Comparison of ENCODE assay signal across 20 cellular contexts in the genomic region with DNA sequence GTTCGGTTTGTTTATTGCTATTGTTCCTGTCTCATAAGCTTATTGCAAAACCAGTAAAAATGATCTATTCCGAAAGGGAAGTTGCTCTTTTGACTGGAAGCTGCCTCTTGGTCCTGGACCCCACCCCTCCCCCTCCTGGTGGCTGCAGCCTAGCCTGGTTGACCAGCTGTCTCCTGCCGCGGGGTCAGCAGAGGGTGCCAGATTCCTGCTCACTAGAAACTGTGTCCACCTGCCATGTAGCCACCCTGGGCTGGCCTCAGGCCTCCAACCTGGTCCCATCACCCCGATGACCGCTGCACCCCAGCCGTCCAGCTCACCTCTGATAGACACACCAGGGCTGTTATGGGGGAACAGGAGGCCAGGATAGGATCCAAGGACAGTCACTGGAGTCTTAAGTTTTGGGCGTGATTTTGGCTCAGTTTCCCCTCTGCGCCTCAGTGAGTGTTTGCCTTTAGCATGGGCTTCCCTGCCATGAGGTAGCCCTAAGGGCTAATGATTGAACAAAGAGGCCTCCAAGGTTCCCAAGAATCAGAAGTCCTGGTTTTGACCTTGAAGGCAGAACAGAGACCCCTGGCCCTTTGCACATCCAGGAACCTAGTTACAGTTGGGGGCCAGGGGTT. TPM values are rescaled to one million over a fixed set of nuclear protein-coding genes. Genes with fewer than 3 reads are reported as not detected.
DNase-seq lines count a peak whose midpoint lies in the region; TF ChIP-seq lines count a peak whose summit lies in the region.
"Had no signal": no experiment of that assay in that cellular context is flagged by ENCODE, and none has a peak within 500 bp of the region (broad histone marks: within the 10 kb centered on the region; RNA-seq: fewer than 3 reads in every experiment).

No MANE protein-coding gene starts in this region.

- H3K4me3 Mint-ChIP-seq in Caco-2 (ENCODE audit: unreplicated experiment) = no peak overlapping the region
- H3K4me3 Mint-ChIP-seq: activated CD8-positive, alpha-beta T cell treated with anti-CD3 and anti-CD28 coated beads, Interleukin-2, amount 10 ng/mL, durations not matched to agents 7 days and 5 days; activated T-cell treated with anti-CD3 and anti-CD28 coated beads, Interleukin-2, amount 50 U/mL, for 4 hours; immature natural killer cell; T-cell; WTC11 had no signal

- H3K36me3 ChIP-seq in Caco-2 (ENCODE audit: control insufficient read depth, insufficient read depth, low read length) (no peaks in the 10 kb centered on the region), SJCRH30 (no peaks in the 10 kb centered on the region)
- H3K36me3 ChIP-seq: breast epithelium, gastroesophageal sphincter had no signal

- no peaks in the 10 kb centered on the region for H3K36me3 Mint-ChIP-seq in Caco-2 (ENCODE audit: insufficient read depth, unreplicated experiment)
- H3K36me3 Mint-ChIP-seq: immature natural killer cell, T-cell, WTC11 had no signal

- no peaks in the 10 kb centered on the region for H3K9me3 ChIP-seq in Caco-2
- no peaks in the 10 kb centered on the region for H3K9me3 ChIP-seq in SJCRH30 (replicated peaks)
- H3K9me3 ChIP-seq: breast epithelium, gastroesophageal sphincter had no signal

- H3K9me3 Mint-ChIP-seq in Caco-2 (ENCODE audit: unreplicated experiment) = no peaks in the 10 kb centered on the region
- H3K9me3 Mint-ChIP-seq: activated T-cell treated with anti-CD3 and anti-CD28 coated beads, Interleukin-2, amount 50 U/mL, for 4 hours; immature natural killer cell; T-cell; WTC11 had no signal

- H3K27me3 ChIP-seq in Caco-2 (replicated peaks; ENCODE audit: control insufficient read depth, insufficient read depth, low read length) (no peaks in the 10 kb centered on the region), SJCRH30 (no peaks in the 10 kb centered on the region)

- 73 to 79% methylated on average over 9 of the region's 9 CpGs for WGBS in lower leg skin, 2 donors

- DNase-seq in Caco-2 (peak; percentile 55 to 63), GM10266 (ENCODE audit: extremely low spot score) (no peak), SJCRH30 (peak; percentile 82 to 85), iPS-NIHi7 (ENCODE audit: extremely low spot score) (peak; percentile 50), lower leg skin (ENCODE audit: low spot score in 2 of 2) (no peak), NCI-H2081 treated with DMSO at 0.1 percent for 48 hours (lab: John Stamatoyannopoulos, UW) (no peak), T-helper 1 cell (no peak)
- no peak for DNase-seq in stimulated activated CD4-positive, alpha-beta T cell treated with anti-CD3 and anti-CD28 coated beads, Interleukin-2, amount 100 ng/mL, for 48 hours
- DNase-seq: activated CD8-positive, alpha-beta T cell treated with anti-CD3 and anti-CD28 coated beads, Interleukin-2, amount 10 ng/mL, durations not matched to agents 7 days and 5 days; activated T-cell treated with anti-CD3 and anti-CD28 coated beads, Interleukin-2, amount 50 U/mL, for 4 hours; dermis blood vessel endothelial cell; immature natural killer cell; Kasumi-1; mammary epithelial cell; NCI-H748 treated with DMSO at 0.1 percent for 48 hours; T-cell had no signal

- H3K4me1 ChIP-seq in Caco-2 (peaks cover 61% of the 10 kb centered on the region), SJCRH30 (peaks cover 58% of the 10 kb centered on the region)
- H3K4me1 ChIP-seq: breast epithelium, gastroesophageal sphincter had no signal

- no peak overlapping the region for H3K27ac Mint-ChIP-seq in Caco-2 (ENCODE audit: unreplicated experiment)
- H3K27ac Mint-ChIP-seq: activated CD8-positive, alpha-beta T cell treated with anti-CD3 and anti-CD28 coated beads, Interleukin-2, amount 10 ng/mL, durations not matched to agents 7 days and 5 days; immature natural killer cell; T-cell; WTC11 had no signal

- no peaks in the 10 kb centered on the region for H3K27me3 Mint-ChIP-seq in Caco-2 (ENCODE audit: insufficient read depth, unreplicated experiment)

- no peak overlapping the region for H3K27ac ChIP-seq in SJCRH30
- H3K27ac ChIP-seq: breast epithelium, gastroesophageal sphincter had no signal

- BruUV-seq in Caco-2 (replicated peaks; lab: Mats Ljungman, UMichigan) = no TSS peak

- peaks cover 53% of the 10 kb centered on the region for H3K4me1 Mint-ChIP-seq in Caco-2 (ENCODE audit: low read depth, unreplicated experiment)
- H3K4me1 Mint-ChIP-seq: immature natural killer cell, T-cell had no signal

- TF ChIP-seq POLR2A in lower leg skin (IDR thresholded peaks at IDR 0.05) = no peak

- TF ChIP-seq CTCF in Caco-2 (IDR thresholded peaks at IDR 0.05; ENCODE audit: insufficient read depth in 1 of 2, low read depth in 1 of 2, low read length in 1 of 2, severe bottlenecking in 1 of 2, unreplicated experiment in 1 of 2) = peak in 1 of 2 experiments; percentile 58
- TF ChIP-seq CTCF in GM10266 (IDR thresholded peaks at IDR 0.05; ENCODE audit: control insufficient read depth, insufficient read depth, low read depth, missing control alignments) = peak; percentile 6
- no peak for TF ChIP-seq CTCF in lower leg skin (IDR thresholded peaks at IDR 0.05)

- CTCF ChIA-PET in Caco-2 (lab: Charles Lee) = interaction anchor here (0.8 to 2.7 kb wide), 6 partner anchors 9 to 317 kb away, joined by 3 to 84 read pairs (median 7); a partner anchor contains a TSS

- intact Hi-C loops in Caco-2 (cut with micrococcal nuclease; ENCODE audit: unreplicated experiment) (loop anchor here (2.0 to 5.0 kb wide), 4 partner anchors 33 to 445 kb away; a partner anchor contains a TSS), lower leg skin (cut with DNase I; ENCODE audit: low total_unique reads) (no loop called here)

- H3K4me3 ChIP-seq in Caco-2 (ENCODE audit: low read depth, low read length) = no peak overlapping the region
- no peak overlapping the region for H3K4me3 ChIP-seq in SJCRH30
- no peak overlapping the region for H3K4me3 ChIP-seq in lower leg skin (ENCODE audit: low read depth, poor library complexity, severe bottlenecking)
- H3K4me3 ChIP-seq: breast epithelium, gastroesophageal sphincter, GM12878 had no signal

- POLR2A ChIA-PET in Caco-2 (lab: Charles Lee) = no interaction called here

RNA-seq across cellular contexts. Expression of a gene that starts 32.9 kb away (rescaled TPM):
- 25.2 and 28.8 TPM in 2 replicates for total RNA-seq in Caco-2 (2022)
- 217 and 257 TPM in 2 replicates for total RNA-seq in SJCRH30 (2014; rRNA removed; shearing (Covaris generic))
- 10 to 100 TPM in 3 of 4 donors, 1 to 10 TPM in 1; 8.3 to 23.3 (median 14.9) TPM for total RNA-seq in lower leg skin

Comparison
In these comparisons a context has a peak if more than half of its experiments do, and no peak if none do; other contexts are left out.
1. DNase-seq: peak in Caco-2 (2 of 2), SJCRH30 (2 of 2) and iPS-NIHi7 (single experiment); none in GM10266 (single experiment), lower leg skin (0 of 2), NCI-H2081 treated with DMSO at 0.1 percent for 48 hours (single experiment), stimulated activated CD4-positive, alpha-beta T cell treated with anti-CD3 and anti-CD28 coated beads, Interleukin-2, amount 100 ng/mL, for 48 hours (0 of 2) and T-helper 1 cell (0 of 5).